Comparison of ENCODE assay signal across 11 cellular contexts in genomic region chr9:107486674-107487520, GRCh38. TPM values are rescaled to one million over a fixed set of nuclear protein-coding genes. Genes with fewer than 3 reads are reported as not detected.
DNase-seq lines count a peak whose midpoint lies in the region; ATAC-seq, FAIRE-seq and TF ChIP-seq lines count a peak whose summit lies in the region.
"Had no signal": no experiment of that assay in that cellular context is flagged by ENCODE, and none has a peak within 500 bp of the region (broad histone marks: within the 10 kb centered on the region; RNA-seq: fewer than 3 reads in every experiment).

No MANE protein-coding gene starts in this region.

- intact Hi-C loops in upper lobe of right lung (cut with DNase I): loop anchor here (5.0 kb wide), 1 partner anchor 90 kb away; no protein-coding TSS in a partner anchor

- H3K27me3 Mint-ChIP-seq in activated naive CD8-positive, alpha-beta T cell: peaks cover 30% of the 10 kb centered on the region
- peaks cover 69% of the 10 kb centered on the region for H3K27me3 Mint-ChIP-seq in activated naive CD8-positive, alpha-beta T cell treated with anti-CD3 and anti-CD28 coated beads for 36 hours

- no peaks in the 10 kb centered on the region for H4K20me1 ChIP-seq in Karpas-422 (ENCODE audit: insufficient read depth, low read depth, low read length)

- no peak for TF ChIP-seq CTCF in upper lobe of right lung (IDR thresholded peaks at IDR 0.05)

- no peak overlapping the region for H2AFZ ChIP-seq in Karpas-422 (ENCODE audit: low read length)

- H3K9me3 ChIP-seq in mucosa of rectum (ENCODE audit: control insufficient read depth in 2 of 2, low read length in 2 of 2) (no peaks in the 10 kb centered on the region), upper lobe of right lung (no peaks in the 10 kb centered on the region), Karpas-422 (ENCODE audit: low read length) (no peaks in the 10 kb centered on the region)

- no peak overlapping the region for H3K27ac Mint-ChIP-seq in activated naive CD8-positive, alpha-beta T cell
- H3K27ac Mint-ChIP-seq in activated naive CD8-positive, alpha-beta T cell treated with anti-CD3 and anti-CD28 coated beads for 36 hours: no peak overlapping the region

- no peak for FAIRE-seq in HTR-8/SVneo (lab: Jason Lieb, UNC)

- H3K4me2 ChIP-seq in Karpas-422 (ENCODE audit: low read depth, low read length, poor library complexity, severe bottlenecking): no peak overlapping the region

- peaks cover 5 to 14% of the 10 kb centered on the region in 2 donors for H3K4me1 ChIP-seq in mucosa of rectum (ENCODE audit: control insufficient read depth in 2 of 2, insufficient read depth in 2 of 2, low read length in 2 of 2)
- peaks cover 18% of the 10 kb centered on the region for H3K4me1 ChIP-seq in upper lobe of right lung
- H3K4me1 ChIP-seq in Karpas-422 (ENCODE audit: low read length): no peaks in the 10 kb centered on the region

- no peak for DNase-seq in activated naive CD8-positive, alpha-beta T cell treated with anti-CD3 and anti-CD28 coated beads for 36 hours
- DNase-seq in epithelial cell of prostate (ENCODE audit: low read depth, low spot score) (no peak), upper lobe of right lung (no peak), Karpas-422 (no peak), HTR-8/SVneo (ENCODE audit: insufficient read length, low spot score) (no peak), NCI-H2081 treated with DMSO at 0.1 percent for 48 hours (lab: John Stamatoyannopoulos, UW) (no peak)
- DNase-seq: activated CD4-positive, CD25-positive, alpha-beta regulatory T cell; AML-193; NCI-H226 had no signal

- no peak for ATAC-seq in upper lobe of right lung

- peak overlapping the region; percentile 89 to 98 for H3K4me3 ChIP-seq in mucosa of rectum (ENCODE audit: low read length in 2 of 2)
- peak overlapping the region; percentile 77 for H3K4me3 ChIP-seq in upper lobe of right lung
- H3K4me3 ChIP-seq in Karpas-422 (ENCODE audit: low read length): no peak overlapping the region

- H3K27me3 ChIP-seq in mucosa of rectum (ENCODE audit: control insufficient read depth in 2 of 2, insufficient read depth in 2 of 2, low read length in 2 of 2): peaks cover 0 to 3% of the 10 kb centered on the region in 2 donors
- peaks cover 3% of the 10 kb centered on the region for H3K27me3 ChIP-seq in upper lobe of right lung
- no peaks in the 10 kb centered on the region for H3K27me3 ChIP-seq in Karpas-422 (ENCODE audit: low read length)

- H3K9ac ChIP-seq in mucosa of rectum (ENCODE audit: low read depth in 1 of 2, low read length in 2 of 2) (peak overlapping the region; percentile 97 to 99), Karpas-422 (ENCODE audit: low read length) (no peak overlapping the region)

- no peaks in the 10 kb centered on the region for H3K9me2 ChIP-seq in Karpas-422 (replicated peaks; ENCODE audit: insufficient read depth, low read length)

- H3K79me2 ChIP-seq in Karpas-422 (ENCODE audit: low read length): no peaks in the 10 kb centered on the region

- H3K4me3 Mint-ChIP-seq in activated naive CD8-positive, alpha-beta T cell: peak overlapping the region; percentile 35
- no peak overlapping the region for H3K4me3 Mint-ChIP-seq in activated naive CD8-positive, alpha-beta T cell treated with anti-CD3 and anti-CD28 coated beads for 36 hours

- H3K36me3 Mint-ChIP-seq in activated naive CD8-positive, alpha-beta T cell: no peaks in the 10 kb centered on the region
- no peaks in the 10 kb centered on the region for H3K36me3 Mint-ChIP-seq in activated naive CD8-positive, alpha-beta T cell treated with anti-CD3 and anti-CD28 coated beads for 36 hours

- peaks cover 18% of the 10 kb centered on the region for H3K4me1 Mint-ChIP-seq in activated naive CD8-positive, alpha-beta T cell (ENCODE audit: low read depth)
- peaks cover 12% of the 10 kb centered on the region for H3K4me1 Mint-ChIP-seq in activated naive CD8-positive, alpha-beta T cell treated with anti-CD3 and anti-CD28 coated beads for 36 hours

- no peaks in the 10 kb centered on the region for H3K9me3 Mint-ChIP-seq in activated naive CD8-positive, alpha-beta T cell (ENCODE audit: low read depth)
- no peaks in the 10 kb centered on the region for H3K9me3 Mint-ChIP-seq in activated naive CD8-positive, alpha-beta T cell treated with anti-CD3 and anti-CD28 coated beads for 36 hours

- peaks cover 13 to 35% of the 10 kb centered on the region in 2 donors for H3K36me3 ChIP-seq in mucosa of rectum (ENCODE audit: control insufficient read depth in 2 of 2, insufficient read depth in 2 of 2, low read length in 2 of 2)
- peaks cover 17% of the 10 kb centered on the region for H3K36me3 ChIP-seq in upper lobe of right lung
- no peaks in the 10 kb centered on the region for H3K36me3 ChIP-seq in Karpas-422 (ENCODE audit: insufficient read depth, low read length)

- H3K27ac ChIP-seq in epithelial cell of prostate (peak overlapping the region; percentile 75), mucosa of rectum (ENCODE audit: low read depth in 2 of 2, low read length in 2 of 2) (peak overlapping the region; percentile 95 to 97), upper lobe of right lung (peak overlapping the region; percentile 93), Karpas-422 (ENCODE audit: low read length) (no peak overlapping the region)

RNA-seq across cellular contexts. Expression of gene KLF4, which starts 2.7 kb away (rescaled TPM):
- under 1 TPM; 0.50 to 0.62 TPM for total RNA-seq in activated naive CD8-positive, alpha-beta T cell treated with anti-CD3 and anti-CD28 coated beads for 36 hours
- 143 TPM for total RNA-seq in upper lobe of right lung
- total RNA-seq in Karpas-422 (2014; rRNA removed; shearing (Covaris generic); ENCODE audit: low replicate concordance): not detected in 2 replicates

Comparison
In these comparisons a context has a peak if more than half of its experiments do, and no peak if none do; other contexts are left out.
1. RNA of gene KLF4, which starts 2.7 kb away (total RNA-seq): 143 TPM in upper lobe of right lung (single experiment); 0.50 to 0.62 TPM in activated naive CD8-positive, alpha-beta T cell treated with anti-CD3 and anti-CD28 coated beads for 36 hours and not detected in Karpas-422; every median in the first group is over 10 times any median in the second.